ENCODE assay signal across 1 cellular context in genomic region chr14:20683896-20684661, GRCh38.
TF ChIP-seq lines count a peak whose summit lies in the region.

Gene RNASE4, plus strand, starts transcription at chr14:20684560. Its CDS starts 14,812 bp downstream, at chr14:20699372.

TF ChIP-seq in HepG2, 621 proteins besides CTCF, POLR2A, EP300 and RAD21 (continued from another document and continues in another):
- TF ChIP-seq ZNF646 (CRISPR knock-in tag; IDR thresholded peaks at IDR 0.05) = peak; percentile 74; the same call in 1 of the 2 replicates
- TF ChIP-seq TIGD3 (CRISPR knock-in tag; IDR thresholded peaks at IDR 0.05; ENCODE audit: borderline replicate concordance) = no peak
- peak; percentile 91 for TF ChIP-seq MXD3 (CRISPR knock-in tag; IDR thresholded peaks at IDR 0.05)
- TF ChIP-seq TCF7L2 (IDR thresholded peaks at IDR 0.05; ENCODE audit: low read depth, low read length) = no peak
- TF ChIP-seq ZNF383 (CRISPR knock-in tag; IDR thresholded peaks at IDR 0.05; ENCODE audit: borderline replicate concordance) = no peak
- no peak for TF ChIP-seq ZNF224 (CRISPR knock-in tag; IDR thresholded peaks at IDR 0.05)
- 0 out of 2 replicates have a peak, but pooled peaks have one; percentile 74 for TF ChIP-seq RORA (CRISPR knock-in tag; IDR thresholded peaks at IDR 0.05)
- TF ChIP-seq ZNF362 (CRISPR knock-in tag; IDR thresholded peaks at IDR 0.05; ENCODE audit: borderline replicate concordance) = peak; percentile 78; the same call in 1 of the 2 replicates
- no peak for TF ChIP-seq HOXA7 (CRISPR knock-in tag; IDR thresholded peaks at IDR 0.05)
- peak; percentile 85; the same call in 1 of the 2 replicates for TF ChIP-seq GLI4 (CRISPR knock-in tag; IDR thresholded peaks at IDR 0.05; ENCODE audit: borderline replicate concordance)
- peak; percentile 90 for TF ChIP-seq E2F5 (CRISPR knock-in tag; conservative IDR thresholded peaks at IDR 0.05)
- TF ChIP-seq NCOA5 (CRISPR knock-in tag; IDR thresholded peaks at IDR 0.05) = peak; percentile 62; the same call in 1 of the 2 replicates
- no peak for TF ChIP-seq ZNF790 (CRISPR knock-in tag; IDR thresholded peaks at IDR 0.05; ENCODE audit: borderline replicate concordance)
- TF ChIP-seq NR2F6 (IDR thresholded peaks at IDR 0.05) = peak; percentile 76
- peak; percentile 32; the same call in 1 of the 2 replicates for TF ChIP-seq NR2F6 (CRISPR knock-in tag; IDR thresholded peaks at IDR 0.05)
- TF ChIP-seq SIX4 (CRISPR knock-in tag; IDR thresholded peaks at IDR 0.05) = no peak
- 0 out of 2 replicates have a peak, but pooled peaks have one; percentile 72 for TF ChIP-seq RFXAP (CRISPR knock-in tag; IDR thresholded peaks at IDR 0.05; ENCODE audit: borderline replicate concordance)
- no peak for TF ChIP-seq FOXO4 (CRISPR knock-in tag; conservative IDR thresholded peaks at IDR 0.05)
- TF ChIP-seq UBTF (CRISPR knock-in tag; IDR thresholded peaks at IDR 0.05) = peak; percentile 94
- no peak for TF ChIP-seq PHF21A (CRISPR knock-in tag; IDR thresholded peaks at IDR 0.05)
- peak; percentile 86 for TF ChIP-seq AGO2 (optimal IDR thresholded peaks at IDR 0.05; ENCODE audit: low read depth, low read length)
- 0 out of 2 replicates have a peak, but pooled peaks have one; percentile 6 for TF ChIP-seq ZBTB21 (CRISPR knock-in tag; IDR thresholded peaks at IDR 0.05)
- TF ChIP-seq FOXM1 (CRISPR knock-in tag; IDR thresholded peaks at IDR 0.05) = 0 out of 2 replicates have a peak, but pooled peaks have one; percentile 48
- peak; percentile 73 for TF ChIP-seq TEAD3 (CRISPR knock-in tag; optimal IDR thresholded peaks at IDR 0.05; ENCODE audit: borderline replicate concordance)
- TF ChIP-seq FOXP4 (CRISPR knock-in tag; IDR thresholded peaks at IDR 0.05) = peak; percentile 64; the same call in 1 of the 2 replicates
- peak; percentile 45; the same call in 1 of the 2 replicates for TF ChIP-seq GATAD2A (CRISPR knock-in tag; IDR thresholded peaks at IDR 0.05)
- TF ChIP-seq HDAC2 (CRISPR knock-in tag; IDR thresholded peaks at IDR 0.05) = peak; percentile 58
- TF ChIP-seq THAP9 (CRISPR knock-in tag; IDR thresholded peaks at IDR 0.05; ENCODE audit: borderline replicate concordance) = peak; percentile 62; the same call in 1 of the 2 replicates
- no peak for TF ChIP-seq SCMH1 (CRISPR knock-in tag; IDR thresholded peaks at IDR 0.05; ENCODE audit: borderline replicate concordance)
- peak; percentile 21; the same call in 1 of the 2 replicates for TF ChIP-seq ATF6 (CRISPR knock-in tag; conservative IDR thresholded peaks at IDR 0.05)
- no peak; the same call in 1 of the 2 replicates for TF ChIP-seq SMYD3 (CRISPR knock-in tag; IDR thresholded peaks at IDR 0.05)
- peak; percentile 24; the same call in 1 of the 2 replicates for TF ChIP-seq ZC3H13 (CRISPR knock-in tag; IDR thresholded peaks at IDR 0.05)
- no peak for TF ChIP-seq SRF (IDR thresholded peaks at IDR 0.05; ENCODE audit: low read depth, low read length)
- peak; percentile 71 for TF ChIP-seq SNAPC2 (CRISPR knock-in tag; IDR thresholded peaks at IDR 0.05)
- TF ChIP-seq ZNF556 (CRISPR knock-in tag; IDR thresholded peaks at IDR 0.05; ENCODE audit: borderline replicate concordance) = peak; percentile 77
- peak; percentile 97 for TF ChIP-seq RBFOX2 (IDR thresholded peaks at IDR 0.05; ENCODE audit: low read depth, low read length)
